Comparison of ENCODE assay signal across 8 cellular contexts in the genomic region with DNA sequence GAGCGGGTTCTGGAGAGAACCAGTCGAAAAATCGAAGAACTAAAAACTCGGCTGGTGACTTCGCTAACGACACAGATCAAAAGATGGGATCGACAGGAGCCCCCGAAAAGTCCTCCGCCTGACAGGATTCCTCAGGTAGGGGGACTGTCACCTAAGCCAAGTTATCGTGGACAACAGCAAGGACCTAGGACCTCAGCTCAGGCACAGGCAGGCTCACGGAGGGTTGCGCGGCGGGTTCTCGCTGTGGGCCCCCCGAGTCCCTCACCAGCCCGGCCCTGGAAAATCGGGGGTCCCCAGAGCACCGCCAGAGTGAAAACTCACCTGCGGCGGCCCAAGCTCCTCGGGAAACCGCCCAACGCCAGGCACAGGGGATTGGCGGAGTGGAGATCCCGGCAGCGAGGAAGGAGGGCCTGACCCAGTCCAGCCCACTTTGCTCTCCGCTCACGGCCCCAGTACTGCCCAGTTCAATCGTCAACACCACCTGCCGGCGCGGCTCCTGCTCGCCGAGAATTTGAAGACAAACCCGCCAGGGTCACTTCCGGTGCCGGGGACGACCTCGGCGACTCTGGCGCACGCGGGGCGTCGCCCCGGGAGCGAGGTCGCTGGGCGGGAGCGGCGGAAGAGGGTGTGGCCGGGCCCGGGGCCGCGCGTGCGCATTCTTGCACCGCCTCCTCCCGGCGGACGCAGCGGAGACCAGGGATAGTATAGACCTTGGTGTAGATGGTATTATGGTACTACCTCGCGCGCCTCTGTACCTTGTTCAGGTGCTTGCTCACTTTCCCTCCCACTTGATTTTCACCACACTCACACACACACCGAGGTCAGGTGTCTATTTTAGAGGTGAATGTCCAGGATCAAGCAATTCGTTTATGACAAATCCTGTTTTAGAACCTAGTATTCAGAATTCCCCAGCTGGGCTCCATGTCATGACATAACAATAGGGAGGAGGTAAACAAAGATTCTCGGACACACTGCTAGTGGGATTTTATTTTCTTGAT. TPM values are rescaled to one million over a fixed set of nuclear protein-coding genes. Genes with fewer than 3 reads are reported as not detected.
A peak's percentile ranks its signal among the peaks of the same experiment; 100 is the strongest.
DNase-seq lines count a peak whose midpoint lies in the region; ATAC-seq, FAIRE-seq and TF ChIP-seq lines count a peak whose summit lies in the region.

TSS of gene KATNA1 (minus strand) at position 567 of the 998 bp plus-strand sequence. CDS start 10,167 bp downstream, outside the sequence.

- whole genome bisulfite sequencing in pancreas, 2 donors, result 1% methylated on average over 59 to 69 of the region's 69 CpGs
- WGBS in thyroid gland, 2 donors, result 1 to 2% methylated on average over 34 to 38 of the region's 69 CpGs

- TF ChIP-seq CTCF in GM12875 (IDR thresholded peaks at IDR 0.05; ENCODE audit: borderline replicate concordance, insufficient read depth, low read depth, low read length), result no peak
- no peak for TF ChIP-seq CTCF in pancreas (IDR thresholded peaks at IDR 0.05)
- peak in 2 of 6 experiments; percentile 12 to 30 for TF ChIP-seq CTCF in thyroid gland (IDR thresholded peaks at IDR 0.05)

- no peaks in the 10 kb centered on the region for H3K36me3 ChIP-seq in pancreas
- no peaks in the 10 kb centered on the region for H3K36me3 ChIP-seq in thyroid gland

- H3K27ac ChIP-seq in pancreas, result peak within 1 kb of the TSS; percentile 72 to 85 (median 84)
- H3K27ac ChIP-seq in thyroid gland, result peak within 1 kb of the TSS; percentile 34 to 77 (median 70)

- peak within 1 kb of the TSS; percentile 56 for H3K4me3 ChIP-seq in GM12875 (ENCODE audit: low read depth, low read length)
- peak within 1 kb of the TSS; percentile 59 to 95 (median 83) for H3K4me3 ChIP-seq in pancreas
- H3K4me3 ChIP-seq in thyroid gland (replicated peaks in 1 of 3), result peak within 1 kb of the TSS; percentile 41 to 73 (median 69)

- TF ChIP-seq POLR2A in thyroid gland (IDR thresholded peaks at IDR 0.05), result peak in 1 of 2 donors; percentile 96

- peak; percentile 94 for ATAC-seq in HG02759 (IDR thresholded peaks at IDR 0.05; ENCODE audit: unreplicated experiment)
- peak; percentile 99 for ATAC-seq in Right ventricle myocardium superior (ENCODE audit: poor library complexity)
- peak; percentile 96 to 99 (median 98) for ATAC-seq in pancreas

- peak; percentile 68 for DNase-seq in NCI-H128 (lab: John Stamatoyannopoulos, UW; ENCODE audit: unreplicated experiment)
- DNase-seq in SW 1271 (lab: John Stamatoyannopoulos, UW), result peak; percentile 74 to 87
- peak; percentile 65 for DNase-seq in activated naive CD8-positive, alpha-beta T cell treated with anti-CD3 and anti-CD28 coated beads, Interleukin-2, amount 50 U/mL, for 16 hours (ENCODE audit: low read depth, low spot score)
- peak; percentile 92 for DNase-seq in Right ventricle myocardium superior
- DNase-seq in pancreas, result peak; percentile 87 to 96 (median 92)
- DNase-seq in thyroid gland, result peak; percentile 93

- H3K9me3 ChIP-seq in pancreas (no peaks in the 10 kb centered on the region), thyroid gland (no peaks in the 10 kb centered on the region)

- no peaks in the 10 kb centered on the region for H3K27me3 ChIP-seq in pancreas
- no peaks in the 10 kb centered on the region for H3K27me3 ChIP-seq in thyroid gland

- H3K4me1 ChIP-seq in pancreas (peaks cover 0 to 15% (median 12%) of the 10 kb centered on the region in 3 donors), thyroid gland (peaks cover 0 to 9% of the 10 kb centered on the region in 2 donors)

- intact Hi-C loops in Right ventricle myocardium superior (cut with DNase I) (loop anchor here (5.0 kb wide), 1 partner anchor 81 kb away; the partner anchor contains the start of gene GINM1), pancreas (cut with DNase I) (no loop called here), thyroid gland (cut with DNase I) (no loop called here)

- FAIRE-seq in pancreas (lab: Jason Lieb, UNC), result no peak

RNA-seq across cellular contexts. Expression of gene KATNA1, which starts in this region (rescaled TPM):
- total RNA-seq in Right ventricle myocardium superior, result 12.0 TPM
- total RNA-seq in pancreas, result 1 to 10 TPM; 3.5 to 6.5 (median 4.8) TPM
- 1 to 10 TPM; 3.5 to 7.7 TPM for polyA plus RNA-seq in pancreas
- total RNA-seq in thyroid gland, result 10 to 100 TPM; 17.8 to 21.6 (median 18.4) TPM

Comparison
In these comparisons a context has a peak if more than half of its experiments do, and no peak if none do; other contexts are left out.
1. Peak in every context shown above with its lines: DNase-seq, ATAC-seq, H3K4me3 ChIP-seq and H3K27ac ChIP-seq.